In the genomic region with DNA sequence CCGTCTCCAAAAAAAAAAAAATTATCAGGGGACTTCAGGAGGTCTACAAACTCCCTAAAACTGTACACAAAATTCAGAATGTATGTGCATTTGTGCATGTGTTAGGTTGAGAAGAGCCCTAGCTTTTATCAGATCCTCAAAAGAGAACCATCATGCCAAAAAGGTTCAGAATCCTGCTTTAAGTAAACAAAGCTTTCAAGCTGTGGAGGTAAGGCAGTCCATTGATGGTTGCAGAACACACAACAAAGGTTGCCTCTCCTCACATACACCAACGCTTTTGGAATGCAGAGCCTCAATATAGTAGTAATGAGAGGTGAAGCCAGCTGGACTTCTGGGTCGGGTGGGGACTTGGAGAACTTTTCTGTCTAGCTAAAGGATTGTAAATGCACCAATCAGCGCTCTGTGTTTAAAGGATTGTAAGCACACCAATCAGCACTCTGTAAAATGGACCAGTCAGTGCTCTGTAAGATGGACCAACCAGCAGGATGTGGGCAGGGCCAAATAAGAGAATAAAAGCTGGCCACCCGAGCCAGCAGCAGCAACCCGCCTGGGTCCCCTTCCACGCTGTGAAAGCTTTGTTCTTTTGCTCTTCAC, we compare ENCODE assay signal across 14 cellular contexts. TPM values are rescaled to one million over a fixed set of nuclear protein-coding genes. Genes with fewer than 3 reads are reported as not detected.
DNase-seq lines count a peak whose midpoint lies in the region; ATAC-seq and TF ChIP-seq lines count a peak whose summit lies in the region.
"Had no signal": no experiment of that assay in that cellular context is flagged by ENCODE, and none has a peak within 500 bp of the region (broad histone marks: within the 10 kb centered on the region; RNA-seq: fewer than 3 reads in every experiment).

No MANE protein-coding gene starts in this region.

- CTCF ChIA-PET in activated CD4-positive, alpha-beta T cell treated with anti-CD3 and anti-CD28 coated beads for 36 hours (lab: Charles Lee): interaction anchor here (0.6 to 3.1 kb wide), 5 partner anchors 8 to 274 kb away, joined by 3 to 23 read pairs (median 7); no protein-coding TSS in a partner anchor

- H3K36me3 ChIP-seq in neutrophil: no peaks in the 10 kb centered on the region
- H3K36me3 ChIP-seq: SJCRH30 had no signal

- POLR2A ChIA-PET in activated CD4-positive, alpha-beta T cell treated with anti-CD3 and anti-CD28 coated beads for 36 hours (lab: Charles Lee): interaction anchor here (0.8 to 1.1 kb wide), 2 partner anchors 30 to 51 kb away, joined by 3 to 4 read pairs; no protein-coding TSS in a partner anchor

- TF ChIP-seq CTCF in neutrophil (IDR thresholded peaks at IDR 0.05) (no peak), glutamatergic neuron (IDR thresholded peaks at IDR 0.05; ENCODE audit: partially characterized antibody, unreplicated experiment) (no peak)

- intact Hi-C loops in activated CD4-positive, alpha-beta T cell treated with anti-CD3 and anti-CD28 coated beads for 36 hours (cut with DNase I, micrococcal nuclease): loop anchor here (1.0 to 5.0 kb wide), 5 partner anchors 28 to 201 kb away; partner anchors contain the start of genes GNE (in 1 of the 2), MELK (in 1 of the 2) and RNF38 (in 1 of the 2)
- intact Hi-C loops in activated T-helper 1 cell treated with anti-CD3 and anti-CD28 coated beads, Interleukin-12 subunit alpha, Interleukin-12 subunit beta, Interleukin-2, Interleukin-4 antibody, amounts not matched to agents 30 ng/mL and 10 ng/mL and 1 ng/mL, durations not matched to agents 14 hours and 24 hours and 36 hours (cut with micrococcal nuclease): loop anchor here (1.0 to 2.0 kb wide), 6 partner anchors 8 to 470 kb away; partner anchors contain the start of genes MELK and RNF38

- H3K4me1 Mint-ChIP-seq in activated CD4-positive, alpha-beta T cell treated with anti-CD3 and anti-CD28 coated beads for 36 hours: peaks cover 50% of the 10 kb centered on the region
- peaks cover 51% of the 10 kb centered on the region for H3K4me1 Mint-ChIP-seq in activated T-helper 1 cell treated with anti-CD3 and anti-CD28 coated beads, Interleukin-12 subunit alpha, Interleukin-12 subunit beta, Interleukin-2, Interleukin-4 antibody, amounts not matched to agents 30 ng/mL and 10 ng/mL and 1 ng/mL, durations not matched to agents 14 hours and 24 hours and 36 hours (ENCODE audit: low read depth)
- no peaks in the 10 kb centered on the region for H3K4me1 Mint-ChIP-seq in glutamatergic neuron (ENCODE audit: low read depth, unreplicated experiment)

- peak overlapping the region; percentile 51 for H3K27ac ChIP-seq in neutrophil
- H3K27ac ChIP-seq: SJCRH30, VCaP had no signal

- peak overlapping the region; percentile 33 for H3K27ac Mint-ChIP-seq in activated CD4-positive, alpha-beta T cell treated with anti-CD3 and anti-CD28 coated beads for 36 hours
- H3K27ac Mint-ChIP-seq in activated T-helper 1 cell treated with anti-CD3 and anti-CD28 coated beads, Interleukin-12 subunit alpha, Interleukin-12 subunit beta, Interleukin-2, Interleukin-4 antibody, amounts not matched to agents 30 ng/mL and 10 ng/mL and 1 ng/mL, durations not matched to agents 14 hours and 24 hours and 36 hours: peak overlapping the region; percentile 69
- no peak overlapping the region for H3K27ac Mint-ChIP-seq in glutamatergic neuron (ENCODE audit: unreplicated experiment)

- ATAC-seq in activated CD4-positive, alpha-beta T cell treated with anti-CD3 and anti-CD28 coated beads for 36 hours: no peak
- ATAC-seq in GM21423 (IDR thresholded peaks at IDR 0.05; ENCODE audit: unreplicated experiment): peak; percentile 30

- H3K4me3 ChIP-seq in neutrophil (ENCODE audit: low read depth in 1 of 2, low read length in 1 of 2): peak overlapping the region in 1 of 2 experiments; percentile 26
- H3K4me3 ChIP-seq: lung, SJCRH30 had no signal

- no peaks in the 10 kb centered on the region for H3K27me3 Mint-ChIP-seq in activated CD4-positive, alpha-beta T cell treated with anti-CD3 and anti-CD28 coated beads for 36 hours
- H3K27me3 Mint-ChIP-seq in activated T-helper 1 cell treated with anti-CD3 and anti-CD28 coated beads, Interleukin-12 subunit alpha, Interleukin-12 subunit beta, Interleukin-2, Interleukin-4 antibody, amounts not matched to agents 30 ng/mL and 10 ng/mL and 1 ng/mL, durations not matched to agents 14 hours and 24 hours and 36 hours (ENCODE audit: insufficient read depth): no peaks in the 10 kb centered on the region
- peaks cover 1% of the 10 kb centered on the region for H3K27me3 Mint-ChIP-seq in glutamatergic neuron (ENCODE audit: unreplicated experiment)

- no peak for DNase-seq in activated CD4-positive, alpha-beta T cell treated with anti-CD3 and anti-CD28 coated beads for 36 hours
- no peak for DNase-seq in activated CD4-positive, alpha-beta T cell treated with anti-CD3 and anti-CD28 coated beads, Interleukin-2, amount 50 U/mL, for 4 hours
- DNase-seq in activated T-helper 1 cell treated with anti-CD3 and anti-CD28 coated beads, Interleukin-12 subunit alpha, Interleukin-12 subunit beta, Interleukin-2, Interleukin-4 antibody, amounts not matched to agents 30 ng/mL and 10 ng/mL and 1 ng/mL, durations not matched to agents 14 hours and 24 hours and 36 hours (ENCODE audit: low spot score): no peak
- DNase-seq in glutamatergic neuron (no peak), dedifferentiated amniotic fluid mesenchymal stem cell (ENCODE audit: extremely low spot score) (no peak), OCI-M2 (lab: John Stamatoyannopoulos, UW; ENCODE audit: unreplicated experiment) (no peak)
- DNase-seq: Calu3, NCI-H2171, occipital lobe, SJCRH30 had no signal

- H3K4me1 ChIP-seq in neutrophil (ENCODE audit: control insufficient read depth in 1 of 2, insufficient read depth in 1 of 2, low read depth in 1 of 2, low read length in 1 of 2): peaks cover 10 to 13% of the 10 kb centered on the region in 2 experiments
- H3K4me1 ChIP-seq: SJCRH30 had no signal

- no peaks in the 10 kb centered on the region for H3K9me3 Mint-ChIP-seq in activated CD4-positive, alpha-beta T cell treated with anti-CD3 and anti-CD28 coated beads for 36 hours (ENCODE audit: low read depth)
- no peaks in the 10 kb centered on the region for H3K9me3 Mint-ChIP-seq in activated T-helper 1 cell treated with anti-CD3 and anti-CD28 coated beads, Interleukin-12 subunit alpha, Interleukin-12 subunit beta, Interleukin-2, Interleukin-4 antibody, amounts not matched to agents 30 ng/mL and 10 ng/mL and 1 ng/mL, durations not matched to agents 14 hours and 24 hours and 36 hours
- no peaks in the 10 kb centered on the region for H3K9me3 Mint-ChIP-seq in glutamatergic neuron (ENCODE audit: unreplicated experiment)

- no peaks in the 10 kb centered on the region for H3K27me3 ChIP-seq in neutrophil
- H3K27me3 ChIP-seq: SJCRH30 had no signal

- H3K36me3 Mint-ChIP-seq in activated CD4-positive, alpha-beta T cell treated with anti-CD3 and anti-CD28 coated beads for 36 hours (ENCODE audit: low read depth): peaks cover 11% of the 10 kb centered on the region
- peaks cover 9% of the 10 kb centered on the region for H3K36me3 Mint-ChIP-seq in activated T-helper 1 cell treated with anti-CD3 and anti-CD28 coated beads, Interleukin-12 subunit alpha, Interleukin-12 subunit beta, Interleukin-2, Interleukin-4 antibody, amounts not matched to agents 30 ng/mL and 10 ng/mL and 1 ng/mL, durations not matched to agents 14 hours and 24 hours and 36 hours (ENCODE audit: low read depth)
- H3K36me3 Mint-ChIP-seq in glutamatergic neuron (ENCODE audit: unreplicated experiment): no peaks in the 10 kb centered on the region

- H3K4me3 Mint-ChIP-seq in activated CD4-positive, alpha-beta T cell treated with anti-CD3 and anti-CD28 coated beads for 36 hours: peak overlapping the region; percentile 39
- peak overlapping the region; percentile 48 for H3K4me3 Mint-ChIP-seq in activated T-helper 1 cell treated with anti-CD3 and anti-CD28 coated beads, Interleukin-12 subunit alpha, Interleukin-12 subunit beta, Interleukin-2, Interleukin-4 antibody, amounts not matched to agents 30 ng/mL and 10 ng/mL and 1 ng/mL, durations not matched to agents 14 hours and 24 hours and 36 hours
- H3K4me3 Mint-ChIP-seq in glutamatergic neuron (ENCODE audit: unreplicated experiment): no peak overlapping the region

- no peaks in the 10 kb centered on the region for H3K9me3 ChIP-seq in neutrophil
- H3K9me3 ChIP-seq: SJCRH30 had no signal

RNA-seq across cellular contexts. Expression of gene RNF38, which starts 57.9 kb away (rescaled TPM):
- 10 to 100 TPM; 26.7 to 40.0 TPM for total RNA-seq in activated CD4-positive, alpha-beta T cell treated with anti-CD3 and anti-CD28 coated beads for 36 hours
- 31.5 and 35.0 TPM in 2 replicates for total RNA-seq in activated T-helper 1 cell treated with anti-CD3 and anti-CD28 coated beads, Interleukin-12 subunit alpha, Interleukin-12 subunit beta, Interleukin-2, Interleukin-4 antibody, amounts not matched to agents 30 ng/mL and 10 ng/mL and 1 ng/mL, durations not matched to agents 14 hours and 24 hours and 36 hours
- total RNA-seq in glutamatergic neuron (ENCODE audit: unreplicated experiment): 129 TPM
